In the genomic region with DNA sequence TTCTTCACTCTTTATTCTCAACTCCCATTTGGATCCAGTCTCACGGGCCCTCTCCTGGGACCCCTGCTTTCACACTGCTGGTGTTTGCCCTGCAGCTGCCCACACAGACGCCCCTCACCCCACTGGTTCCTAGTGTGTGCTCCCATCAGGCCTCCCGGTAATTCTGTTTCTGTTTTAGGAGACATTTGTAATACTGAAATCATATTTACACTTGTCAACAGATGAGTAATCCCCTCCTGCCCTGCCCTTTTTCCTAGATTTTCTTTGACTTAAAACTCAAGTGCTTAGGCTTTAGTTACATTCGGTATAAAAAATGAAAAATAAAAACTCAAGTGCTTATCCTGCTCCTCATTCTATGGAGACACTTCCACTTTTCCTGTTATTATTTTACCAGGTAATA, we compare ENCODE assay signal across 24 cellular contexts.
"Had no signal": no experiment of that assay in that cellular context is flagged by ENCODE, and none has a peak within 500 bp of the region (broad histone marks: within the 10 kb centered on the region; RNA-seq: fewer than 3 reads in every experiment).

No MANE protein-coding gene starts in this region.

- H3K27me3 ChIP-seq: breast epithelium, gastrocnemius medialis, tibial nerve had no signal

- H3K4me3 Mint-ChIP-seq: activated CD4-positive, alpha-beta T cell treated with anti-CD3 and anti-CD28 coated beads for 36 hours; activated naive CD4-positive, alpha-beta T cell treated with anti-CD3 and anti-CD28 coated beads, Interleukin-2, amount 10 ng/mL, durations not matched to agents 7 days and 5 days; activated naive CD8-positive, alpha-beta T cell treated with anti-CD3 and anti-CD28 coated beads, Interleukin-2, amount 10 ng/mL, durations not matched to agents 7 days and 5 days; activated T-cell treated with anti-CD3 and anti-CD28 coated beads, Interleukin-2, amount 50 U/mL, for 24 hours; mesothelial cell of epicardium; naive thymus-derived CD4-positive, alpha-beta T cell; neural crest cell had no signal

- H3K4me1 ChIP-seq: breast epithelium had no signal

- ATAC-seq: activated CD4-positive, alpha-beta T cell treated with anti-CD3 and anti-CD28 coated beads for 36 hours; gastrocnemius medialis; naive thymus-derived CD4-positive, alpha-beta T cell; right cardiac atrium had no signal

- H3K27ac Mint-ChIP-seq: activated CD4-positive, alpha-beta T cell treated with anti-CD3 and anti-CD28 coated beads for 36 hours; activated naive CD4-positive, alpha-beta T cell treated with anti-CD3 and anti-CD28 coated beads, Interleukin-2, amount 10 ng/mL, durations not matched to agents 7 days and 5 days; activated naive CD8-positive, alpha-beta T cell treated with anti-CD3 and anti-CD28 coated beads, Interleukin-2, amount 10 ng/mL, durations not matched to agents 7 days and 5 days; activated T-cell treated with anti-CD3 and anti-CD28 coated beads, Interleukin-2, amount 50 U/mL, for 24 hours; mesothelial cell of epicardium; naive thymus-derived CD4-positive, alpha-beta T cell had no signal

- H3K9me3 Mint-ChIP-seq: activated naive CD4-positive, alpha-beta T cell treated with anti-CD3 and anti-CD28 coated beads, Interleukin-2, amount 10 ng/mL, durations not matched to agents 7 days and 5 days; activated naive CD8-positive, alpha-beta T cell treated with anti-CD3 and anti-CD28 coated beads, Interleukin-2, amount 10 ng/mL, durations not matched to agents 7 days and 5 days; activated T-cell treated with anti-CD3 and anti-CD28 coated beads, Interleukin-2, amount 50 U/mL, for 24 hours; mesothelial cell of epicardium; naive thymus-derived CD4-positive, alpha-beta T cell; neural crest cell had no signal

- H3K4me1 Mint-ChIP-seq: activated CD4-positive, alpha-beta T cell treated with anti-CD3 and anti-CD28 coated beads for 36 hours; activated naive CD4-positive, alpha-beta T cell treated with anti-CD3 and anti-CD28 coated beads, Interleukin-2, amount 10 ng/mL, durations not matched to agents 7 days and 5 days; activated naive CD8-positive, alpha-beta T cell treated with anti-CD3 and anti-CD28 coated beads, Interleukin-2, amount 10 ng/mL, durations not matched to agents 7 days and 5 days had no signal

- H3K36me3 Mint-ChIP-seq: activated naive CD4-positive, alpha-beta T cell treated with anti-CD3 and anti-CD28 coated beads, Interleukin-2, amount 10 ng/mL, durations not matched to agents 7 days and 5 days; activated naive CD8-positive, alpha-beta T cell treated with anti-CD3 and anti-CD28 coated beads, Interleukin-2, amount 10 ng/mL, durations not matched to agents 7 days and 5 days; mesothelial cell of epicardium had no signal

- H3K9me3 ChIP-seq: breast epithelium, gastrocnemius medialis, tibial nerve had no signal

- FAIRE-seq: colon, islet of Langerhans had no signal

- H3K27me3 Mint-ChIP-seq: activated T-cell treated with anti-CD3 and anti-CD28 coated beads, Interleukin-2, amount 50 U/mL, for 24 hours had no signal

- H3K36me3 ChIP-seq: breast epithelium, gastrocnemius medialis, tibial nerve had no signal

- DNase-seq: activated CD4-positive, alpha-beta T cell treated with anti-CD3 and anti-CD28 coated beads for 36 hours; activated CD4-positive, CD25-positive, alpha-beta regulatory T cell; activated CD8-positive, alpha-beta memory T cell treated with anti-CD3 and anti-CD28 coated beads, Interleukin-2, amount 50 U/mL, for 4 hours; activated gamma-delta T cell; activated naive CD4-positive, alpha-beta T cell treated with anti-CD3 and anti-CD28 coated beads, Interleukin-2, amount 10 ng/mL, durations not matched to agents 7 days and 5 days; activated naive CD8-positive, alpha-beta T cell treated with anti-CD3 and anti-CD28 coated beads, Interleukin-2, amount 10 ng/mL, durations not matched to agents 7 days and 5 days; activated T-cell treated with anti-CD3 and anti-CD28 coated beads, Interleukin-2, amount 50 U/mL, for 24 hours; amniotic stem cell; effector CD8-positive, alpha-beta T cell; gastrocnemius medialis; glutamatergic neuron; mammary epithelial cell; naive thymus-derived CD4-positive, alpha-beta T cell; nucleus accumbens; right cardiac atrium; stimulated activated CD4-positive, alpha-beta T cell treated with anti-CD3 and anti-CD28 coated beads, Interleukin-2, amount 100 ng/mL, for 48 hours; stimulated activated naive CD4-positive, alpha-beta T cell treated with Interleukin-2 at 50 U/mL for 16 hours; T-helper 1 cell had no signal

- H3K27ac ChIP-seq: breast epithelium had no signal

- H3K4me3 ChIP-seq: breast epithelium, gastrocnemius medialis, tibial nerve had no signal
